Comparison of ENCODE assay signal across 1 cellular context in the genomic region with DNA sequence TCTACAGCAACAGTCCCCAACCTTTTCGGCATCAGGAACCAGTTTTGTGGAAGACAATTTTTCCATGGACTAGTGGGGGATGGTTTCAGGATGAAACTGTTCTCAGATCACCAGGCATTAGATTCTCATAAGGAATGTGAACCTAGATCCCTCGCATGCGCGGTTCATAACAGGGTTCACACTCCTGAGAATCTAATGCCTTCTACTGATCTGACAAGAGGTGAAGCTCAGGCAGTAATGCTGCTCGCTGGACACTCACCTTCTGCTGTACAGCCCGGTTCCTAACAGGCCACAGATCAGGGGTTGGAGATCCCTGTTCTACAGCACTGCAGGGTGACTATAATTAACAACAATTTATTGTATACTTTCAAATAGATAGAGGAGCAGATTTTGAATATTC.
TF ChIP-seq lines count a peak whose summit lies in the region.

No MANE protein-coding gene starts in this region.

TF ChIP-seq in WTC11, 78 proteins besides CTCF, POLR2A, EP300 and RAD21 (continued from another document):
- TF ChIP-seq, protein P1, sequence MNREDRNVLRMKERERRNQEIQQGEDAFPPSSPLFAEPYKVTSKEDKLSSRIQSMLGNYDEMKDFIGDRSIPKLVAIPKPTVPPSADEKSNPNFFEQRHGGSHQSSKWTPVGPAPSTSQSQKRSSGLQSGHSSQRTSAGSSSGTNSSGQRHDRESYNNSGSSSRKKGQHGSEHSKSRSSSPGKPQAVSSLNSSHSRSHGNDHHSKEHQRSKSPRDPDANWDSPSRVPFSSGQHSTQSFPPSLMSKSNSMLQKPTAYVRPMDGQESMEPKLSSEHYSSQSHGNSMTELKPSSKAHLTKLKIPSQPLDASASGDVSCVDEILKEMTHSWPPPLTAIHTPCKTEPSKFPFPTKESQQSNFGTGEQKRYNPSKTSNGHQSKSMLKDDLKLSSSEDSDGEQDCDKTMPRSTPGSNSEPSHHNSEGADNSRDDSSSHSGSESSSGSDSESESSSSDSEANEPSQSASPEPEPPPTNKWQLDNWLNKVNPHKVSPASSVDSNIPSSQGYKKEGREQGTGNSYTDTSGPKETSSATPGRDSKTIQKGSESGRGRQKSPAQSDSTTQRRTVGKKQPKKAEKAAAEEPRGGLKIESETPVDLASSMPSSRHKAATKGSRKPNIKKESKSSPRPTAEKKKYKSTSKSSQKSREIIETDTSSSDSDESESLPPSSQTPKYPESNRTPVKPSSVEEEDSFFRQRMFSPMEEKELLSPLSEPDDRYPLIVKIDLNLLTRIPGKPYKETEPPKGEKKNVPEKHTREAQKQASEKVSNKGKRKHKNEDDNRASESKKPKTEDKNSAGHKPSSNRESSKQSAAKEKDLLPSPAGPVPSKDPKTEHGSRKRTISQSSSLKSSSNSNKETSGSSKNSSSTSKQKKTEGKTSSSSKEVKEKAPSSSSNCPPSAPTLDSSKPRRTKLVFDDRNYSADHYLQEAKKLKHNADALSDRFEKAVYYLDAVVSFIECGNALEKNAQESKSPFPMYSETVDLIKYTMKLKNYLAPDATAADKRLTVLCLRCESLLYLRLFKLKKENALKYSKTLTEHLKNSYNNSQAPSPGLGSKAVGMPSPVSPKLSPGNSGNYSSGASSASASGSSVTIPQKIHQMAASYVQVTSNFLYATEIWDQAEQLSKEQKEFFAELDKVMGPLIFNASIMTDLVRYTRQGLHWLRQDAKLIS (CRISPR knock-in tag; IDR thresholded peaks at IDR 0.05; ENCODE audit: borderline replicate concordance), result no peak
- no peak for TF ChIP-seq TP53 (CRISPR knock-in tag; IDR thresholded peaks at IDR 0.05)
- TF ChIP-seq ZNF263 (CRISPR knock-in tag; IDR thresholded peaks at IDR 0.05; ENCODE audit: low read depth), result no peak
- no peak for TF ChIP-seq TEAD1 (CRISPR knock-in tag; IDR thresholded peaks at IDR 0.05)
- TF ChIP-seq MYBL2 (CRISPR knock-in tag; IDR thresholded peaks at IDR 0.05), result no peak
- no peak for TF ChIP-seq CREB1 (CRISPR knock-in tag; IDR thresholded peaks at IDR 0.05)
- no peak for TF ChIP-seq CDX4 (CRISPR knock-in tag; IDR thresholded peaks at IDR 0.05; ENCODE audit: borderline replicate concordance)
- no peak for TF ChIP-seq RELA (CRISPR knock-in tag; IDR thresholded peaks at IDR 0.05; ENCODE audit: borderline replicate concordance)
